In the genomic region with DNA sequence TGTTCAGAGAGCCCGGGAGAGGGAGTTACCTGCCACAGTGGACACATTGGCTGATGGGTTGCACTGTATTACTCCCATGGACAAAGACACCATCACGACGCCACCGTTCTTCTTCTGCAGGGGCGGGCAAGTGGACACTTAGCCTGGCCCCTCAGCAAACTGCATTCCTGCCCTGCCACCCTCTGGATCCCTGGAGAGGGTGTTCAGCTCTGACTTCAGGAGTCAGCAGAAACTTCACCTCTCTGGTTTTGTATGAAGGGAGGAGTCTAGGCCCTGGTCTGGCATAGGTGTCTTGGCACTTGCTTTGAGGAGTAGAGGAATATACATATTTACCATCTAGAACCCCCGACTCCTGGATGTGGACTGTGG, we compare ENCODE assay signal across 26 cellular contexts. TPM values are rescaled to one million over a fixed set of nuclear protein-coding genes. Genes with fewer than 3 reads are reported as not detected.
DNase-seq lines count a peak whose midpoint lies in the region; ATAC-seq, FAIRE-seq and TF ChIP-seq lines count a peak whose summit lies in the region.
"Had no signal": no experiment of that assay in that cellular context is flagged by ENCODE, and none has a peak within 500 bp of the region (broad histone marks: within the 10 kb centered on the region; RNA-seq: fewer than 3 reads in every experiment).

No MANE protein-coding gene starts in this region.

- H3K36me3 ChIP-seq in HepG2 (replicated peaks in 1 of 2; ENCODE audit: control insufficient read depth in 1 of 2, insufficient read depth in 2 of 2, low read length in 2 of 2) (no peaks in the 10 kb centered on the region), right lobe of liver (no peaks in the 10 kb centered on the region)
- H3K36me3 ChIP-seq: lower lobe of right lung had no signal

- peaks cover 55% of the 10 kb centered on the region for H3K4me1 ChIP-seq in HepG2 (ENCODE audit: insufficient read depth, low read length)
- peaks cover 0 to 7% (median 0%) of the 10 kb centered on the region in 4 donors for H3K4me1 ChIP-seq in right lobe of liver

- CTCF ChIA-PET in HepG2 (lab: Yijun Ruan, JAX; ENCODE audit: low intra/inter-chr PET ratio, low total read pairs) = interaction anchor here (1.1 kb wide), 1 partner anchor 50 kb away, joined by 3 read pairs; no protein-coding TSS in a partner anchor

- H3K27me3 Mint-ChIP-seq in endothelial cell (ENCODE audit: unreplicated experiment) = peaks cover 11% of the 10 kb centered on the region
- no peaks in the 10 kb centered on the region for H3K27me3 Mint-ChIP-seq in stimulated activated naive B cell treated with anti-CD40 and anti-IgM and Interleukin-4, amounts not matched to agents 10 μg/mL and 1 μg/mL and 100 μg/mL, for 72 hours

- H3K27ac Mint-ChIP-seq in endothelial cell (ENCODE audit: unreplicated experiment) = peak overlapping the region; percentile 67
- peak overlapping the region; percentile 7 for H3K27ac Mint-ChIP-seq in stimulated activated naive B cell treated with anti-CD40 and anti-IgM and Interleukin-4, amounts not matched to agents 10 μg/mL and 1 μg/mL and 100 μg/mL, for 72 hours
- H3K27ac Mint-ChIP-seq: GM23338 had no signal

- no peak for DNase-seq in HepG2 (ENCODE audit: low spot score)
- DNase-seq in right lobe of liver = no peak
- no peak for DNase-seq in endothelial cell (ENCODE audit: low spot score)
- DNase-seq in stimulated activated naive B cell treated with anti-CD40 and anti-IgM and Interleukin-4, amounts not matched to agents 10 μg/mL and 1 μg/mL and 100 μg/mL, for 72 hours = no peak
- DNase-seq in medulla oblongata (ENCODE audit: extremely low spot score) = no peak
- DNase-seq: DMS153; effector CD8-positive, alpha-beta T cell; foreskin melanocyte; lower lobe of right lung; NCI-H1092; NCI-H1930; NCI-H226; NCI-H82; SHP77 treated with DMSO at 0.1 percent for 48 hours; stimulated activated naive CD4-positive, alpha-beta T cell treated with Interleukin-2 at 50 U/mL for 16 hours had no signal

- H3K4me3 ChIP-seq in HepG2 (replicated peaks in 1 of 3; ENCODE audit: insufficient read depth in 1 of 3, low read depth in 2 of 3, low read length in 3 of 3) (no peak overlapping the region), right lobe of liver (no peak overlapping the region)
- H3K4me3 ChIP-seq: GM23338, lower lobe of right lung, smooth muscle cell had no signal

- no peak overlapping the region for H3K4me3 Mint-ChIP-seq in endothelial cell (ENCODE audit: unreplicated experiment)
- H3K4me3 Mint-ChIP-seq in stimulated activated naive B cell treated with anti-CD40 and anti-IgM and Interleukin-4, amounts not matched to agents 10 μg/mL and 1 μg/mL and 100 μg/mL, for 72 hours = no peak overlapping the region
- H3K4me3 Mint-ChIP-seq: GM23338 had no signal

- no peaks in the 10 kb centered on the region for H3K9me3 Mint-ChIP-seq in endothelial cell (ENCODE audit: unreplicated experiment)
- no peaks in the 10 kb centered on the region for H3K9me3 Mint-ChIP-seq in stimulated activated naive B cell treated with anti-CD40 and anti-IgM and Interleukin-4, amounts not matched to agents 10 μg/mL and 1 μg/mL and 100 μg/mL, for 72 hours

- TF ChIP-seq POLR2A in HepG2 (IDR thresholded peaks at IDR 0.05; ENCODE audit: insufficient read depth in 1 of 2, low read depth in 2 of 2, low read length in 2 of 2) = no peak
- no peak for TF ChIP-seq POLR2A in right lobe of liver (IDR thresholded peaks at IDR 0.05)

- in situ Hi-C loops in HepG2 (cut with HindIII; ENCODE audit: extremely low pct_ligation_motif_present, low pct_unique_long_range_greater_than_20kb) = loop anchor here (5.0 kb wide), 1 partner anchor 52 kb away; no protein-coding TSS in a partner anchor

- H3K79me2 ChIP-seq in HepG2 (ENCODE audit: insufficient read depth, low read length) = no peaks in the 10 kb centered on the region

- peaks cover 5% of the 10 kb centered on the region for H3K36me3 Mint-ChIP-seq in endothelial cell (ENCODE audit: low read depth, unreplicated experiment)
- no peaks in the 10 kb centered on the region for H3K36me3 Mint-ChIP-seq in stimulated activated naive B cell treated with anti-CD40 and anti-IgM and Interleukin-4, amounts not matched to agents 10 μg/mL and 1 μg/mL and 100 μg/mL, for 72 hours

- no peak overlapping the region for H3K9ac ChIP-seq in HepG2 (ENCODE audit: insufficient read depth, low read depth, low read length)

- no peak overlapping the region for H3K4me2 ChIP-seq in HepG2 (ENCODE audit: low read depth, low read length)
- H3K4me2 ChIP-seq: GM23338, smooth muscle cell had no signal

- TF ChIP-seq RAD21 in HepG2 (CRISPR knock-in tag; IDR thresholded peaks at IDR 0.05) = peak; percentile 57

- TF ChIP-seq CTCF in HepG2 (CRISPR knock-in tag; IDR thresholded peaks at IDR 0.05) = peak; percentile 72
- no peak for TF ChIP-seq CTCF in right lobe of liver (IDR thresholded peaks at IDR 0.05)
- TF ChIP-seq CTCF in endothelial cell (IDR thresholded peaks at IDR 0.05; ENCODE audit: unreplicated experiment) = no peak

- POLR2A ChIA-PET in HepG2 (lab: Yijun Ruan, JAX) = interaction anchor here (4.8 kb wide), 1 partner anchor 47 kb away, joined by 29 read pairs; a partner anchor contains a TSS

- H3K9me3 ChIP-seq in HepG2 (ENCODE audit: low read length) (no peaks in the 10 kb centered on the region), right lobe of liver (no peaks in the 10 kb centered on the region)
- H3K9me3 ChIP-seq: lower lobe of right lung had no signal

- BruUV-seq in HepG2 (replicated peaks; lab: Mats Ljungman, UMichigan) = no TSS peak

- no peak for FAIRE-seq in HepG2 (lab: Jason Lieb, UNC)
- FAIRE-seq: keratinocyte, TTC549 had no signal

- WGBS in HepG2 (ENCODE audit: low lambda C conversion rate) = 30% methylated on average over 1 of the region's 6 CpGs
- no CpG with 5 or more reads among the region's 6 CpGs for WGBS in right lobe of liver (ENCODE audit: insufficient coverage, low coverage, low lambda C conversion rate, missing lambda C conversion rate)

- ATAC-seq in HepG2 = no peak; the same call in 2 of the 3 replicates
- ATAC-seq in right lobe of liver = no peak
- ATAC-seq in stimulated activated naive B cell treated with anti-CD40 and anti-IgM and Interleukin-4, amounts not matched to agents 10 μg/mL and 1 μg/mL and 100 μg/mL, for 72 hours (replicated peaks) = no peak
- ATAC-seq in HG03175 (IDR thresholded peaks at IDR 0.05; ENCODE audit: unreplicated experiment) = no peak
- ATAC-seq: esophagus mucosa, GM23338, lower lobe of right lung had no signal

- intact Hi-C loops in HepG2 (cut with micrococcal nuclease; ENCODE audit: unreplicated experiment) (no loop called here), right lobe of liver (cut with DNase I) (no loop called here)

- TF ChIP-seq EP300 in HepG2 (IDR thresholded peaks at IDR 0.05; ENCODE audit: low read depth in 2 of 2, low read length in 2 of 2) (no peak), HepG2 (CRISPR knock-in tag; IDR thresholded peaks at IDR 0.05; ENCODE audit: borderline replicate concordance) (no peak)

- no peaks in the 10 kb centered on the region for H4K20me1 ChIP-seq in HepG2 (ENCODE audit: insufficient read depth, low read length)

- H3K4me1 Mint-ChIP-seq in endothelial cell (ENCODE audit: unreplicated experiment) = peaks cover 13% of the 10 kb centered on the region
- H3K4me1 Mint-ChIP-seq in stimulated activated naive B cell treated with anti-CD40 and anti-IgM and Interleukin-4, amounts not matched to agents 10 μg/mL and 1 μg/mL and 100 μg/mL, for 72 hours = peaks cover 47 to 75% of the 10 kb centered on the region in 2 donors
- H3K4me1 Mint-ChIP-seq: GM23338 had no signal

- no peak overlapping the region for H3K27ac ChIP-seq in HepG2 (ENCODE audit: extremely low read length, insufficient read depth, low read length)
- H3K27ac ChIP-seq in right lobe of liver = no peak overlapping the region
- H3K27ac ChIP-seq: C4-2B, lower lobe of right lung had no signal

- peaks cover 2 to 22% of the 10 kb centered on the region in 2 experiments for H3K27me3 ChIP-seq in HepG2 (ENCODE audit: control insufficient read depth in 1 of 2, insufficient read depth in 2 of 2, low read length in 2 of 2)
- no peaks in the 10 kb centered on the region for H3K27me3 ChIP-seq in right lobe of liver

- no peak overlapping the region for H2AFZ ChIP-seq in HepG2 (ENCODE audit: low read length)
- H2AFZ ChIP-seq: GM23338 had no signal

RNA-seq across cellular contexts. Expression of a gene that starts 9.3 kb away (rescaled TPM):
- total RNA-seq in HepG2 (2016; rRNA removed; fragmentation: Illumina TruSeq; extraction: Trizol) (not detected in 2 replicates), right lobe of liver (1 to 10 TPM in 5 of 6 experiments, under 1 TPM in 1; 0.93 to 2.3 (median 1.6) TPM), endothelial cell (ENCODE audit: unreplicated experiment) (1.0 TPM)
- not detected in 2 replicates for total RNA-seq in HepG2 (2016; cell fraction: cytosol; rRNA removed; fragmentation: Illumina TruSeq; extraction: Trizol; ENCODE audit: low read depth)
- total RNA-seq in HepG2 (2016; cell fraction: insoluble cytoplasmic fraction; rRNA removed; fragmentation: Illumina TruSeq; extraction: Trizol) = not detected in 2 replicates
- total RNA-seq in HepG2 (2016; cell fraction: membrane; rRNA removed; fragmentation: Illumina TruSeq; extraction: Trizol) = not detected in 2 replicates
- not detected in 2 replicates for total RNA-seq in HepG2 (2016; cell fraction: nucleus; rRNA removed; fragmentation: Illumina TruSeq; extraction: Trizol)
- 0.18 and 0.26 TPM in 2 replicates for polyA plus RNA-seq in HepG2 (2011; rRNA removed)
- polyA plus RNA-seq in HepG2 (2011; cell fraction: cytosol; rRNA removed) = 0.08 and 0.27 TPM in 2 replicates
- polyA plus RNA-seq in HepG2 (2011; cell fraction: nucleus; rRNA removed) = 0.38 and 0.45 TPM in 2 replicates
- 0.73 TPM in 1 of 2 replicates, not detected in the other for polyA plus RNA-seq in HepG2 (2012)
- not detected in 2 replicates for polyA plus RNA-seq in HepG2 (2016; cell fraction: cytosol; fragmentation: Illumina TruSeq; extraction: Trizol; ENCODE audit: low read depth)
- not detected in 2 replicates for polyA plus RNA-seq in HepG2 (2016; cell fraction: insoluble cytoplasmic fraction; fragmentation: Illumina TruSeq; extraction: Trizol; ENCODE audit: low read depth)
- not detected in 2 replicates for polyA plus RNA-seq in HepG2 (2016; cell fraction: membrane; fragmentation: Illumina TruSeq; extraction: Trizol; ENCODE audit: low read depth)
- polyA plus RNA-seq in HepG2 (2016; cell fraction: nucleus; fragmentation: Illumina TruSeq; extraction: Trizol; ENCODE audit: insufficient read depth, low read depth) = not detected in 2 replicates
- polyA minus RNA-seq in HepG2 (2011; rRNA and poly(A)+ RNA removed; ENCODE audit: low replicate concordance) = 0.21 and 0.80 TPM in 2 replicates
- 0.53 TPM in 1 of 2 replicates, not detected in the other for polyA minus RNA-seq in HepG2 (2011; cell fraction: cytosol; rRNA and poly(A)+ RNA removed)
- 0.26 TPM in 1 of 2 replicates, not detected in the other for polyA minus RNA-seq in HepG2 (2011; cell fraction: nucleus; rRNA and poly(A)+ RNA removed)
- total RNA-seq: GM23338, LHCN-M2, smooth muscle cell had no signal
- polyA plus RNA-seq: AG04450, GM23338, keratinocyte, smooth muscle cell had no signal

RNA-seq across cellular contexts. Expression of a gene that starts 9.7 kb away (rescaled TPM):
- total RNA-seq in HepG2 (2016; rRNA removed; fragmentation: Illumina TruSeq; extraction: Trizol) (not detected in 2 replicates), right lobe of liver (under 1 TPM in 1 of 6 experiments, not detected in 5; 0.10 TPM), endothelial cell (ENCODE audit: unreplicated experiment) (not detected)
- total RNA-seq in HepG2 (2016; cell fraction: cytosol; rRNA removed; fragmentation: Illumina TruSeq; extraction: Trizol; ENCODE audit: low read depth) = not detected in 2 replicates
- not detected in 2 replicates for total RNA-seq in HepG2 (2016; cell fraction: insoluble cytoplasmic fraction; rRNA removed; fragmentation: Illumina TruSeq; extraction: Trizol)
- not detected in 2 replicates for total RNA-seq in HepG2 (2016; cell fraction: membrane; rRNA removed; fragmentation: Illumina TruSeq; extraction: Trizol)
- total RNA-seq in HepG2 (2016; cell fraction: nucleus; rRNA removed; fragmentation: Illumina TruSeq; extraction: Trizol) = not detected in 2 replicates
- polyA plus RNA-seq in HepG2 (2011; rRNA removed) = not detected in 2 replicates
- polyA plus RNA-seq in HepG2 (2011; cell fraction: cytosol; rRNA removed) = not detected in 2 replicates
- not detected in 2 replicates for polyA plus RNA-seq in HepG2 (2011; cell fraction: nucleus; rRNA removed)
- polyA plus RNA-seq in HepG2 (2012) = not detected in 2 replicates
- not detected in 2 replicates for polyA plus RNA-seq in HepG2 (2016; cell fraction: cytosol; fragmentation: Illumina TruSeq; extraction: Trizol; ENCODE audit: low read depth)
- not detected in 2 replicates for polyA plus RNA-seq in HepG2 (2016; cell fraction: insoluble cytoplasmic fraction; fragmentation: Illumina TruSeq; extraction: Trizol; ENCODE audit: low read depth)
- not detected in 2 replicates for polyA plus RNA-seq in HepG2 (2016; cell fraction: membrane; fragmentation: Illumina TruSeq; extraction: Trizol; ENCODE audit: low read depth)
- polyA plus RNA-seq in HepG2 (2016; cell fraction: nucleus; fragmentation: Illumina TruSeq; extraction: Trizol; ENCODE audit: insufficient read depth, low read depth) = not detected in 2 replicates
- polyA minus RNA-seq in HepG2 (2011; rRNA and poly(A)+ RNA removed; ENCODE audit: low replicate concordance) = not detected in 2 replicates
- not detected in 2 replicates for polyA minus RNA-seq in HepG2 (2011; cell fraction: cytosol; rRNA and poly(A)+ RNA removed)
- not detected in 2 replicates for polyA minus RNA-seq in HepG2 (2011; cell fraction: nucleus; rRNA and poly(A)+ RNA removed)
- total RNA-seq: G401, LHCN-M2, smooth muscle cell had no signal
- polyA plus RNA-seq: AG04450, keratinocyte, smooth muscle cell had no signal

RNA-seq across cellular contexts. Expression of a gene that starts 21.6 kb away (rescaled TPM):
- total RNA-seq in HepG2 (2016; rRNA removed; fragmentation: Illumina TruSeq; extraction: Trizol) (23.1 and 65.1 TPM in 2 replicates), right lobe of liver (10 to 100 TPM; 17.2 to 40.0 (median 21.9) TPM), endothelial cell (ENCODE audit: unreplicated experiment) (44.2 TPM)
- total RNA-seq in HepG2 (2016; cell fraction: cytosol; rRNA removed; fragmentation: Illumina TruSeq; extraction: Trizol; ENCODE audit: low read depth) = 26.9 and 34.0 TPM in 2 replicates
- 17.0 and 65.2 TPM in 2 replicates for total RNA-seq in HepG2 (2016; cell fraction: insoluble cytoplasmic fraction; rRNA removed; fragmentation: Illumina TruSeq; extraction: Trizol)
- total RNA-seq in HepG2 (2016; cell fraction: membrane; rRNA removed; fragmentation: Illumina TruSeq; extraction: Trizol) = 31.5 and 34.1 TPM in 2 replicates
- total RNA-seq in HepG2 (2016; cell fraction: nucleus; rRNA removed; fragmentation: Illumina TruSeq; extraction: Trizol) = 87.0 and 109 TPM in 2 replicates
- polyA plus RNA-seq in HepG2 (2011; rRNA removed) = 84.3 and 134 TPM in 2 replicates
- polyA plus RNA-seq in HepG2 (2011; cell fraction: cytosol; rRNA removed) = 42.1 and 54.3 TPM in 2 replicates
- 687 and 790 TPM in 2 replicates for polyA plus RNA-seq in HepG2 (2011; cell fraction: nucleus; rRNA removed)
- polyA plus RNA-seq in HepG2 (2012) = 66.6 and 79.4 TPM in 2 replicates
- 9.6 and 12.5 TPM in 2 replicates for polyA plus RNA-seq in HepG2 (2016; cell fraction: cytosol; fragmentation: Illumina TruSeq; extraction: Trizol; ENCODE audit: low read depth)
- 12.0 and 18.1 TPM in 2 replicates for polyA plus RNA-seq in HepG2 (2016; cell fraction: insoluble cytoplasmic fraction; fragmentation: Illumina TruSeq; extraction: Trizol; ENCODE audit: low read depth)
- 17.2 and 19.1 TPM in 2 replicates for polyA plus RNA-seq in HepG2 (2016; cell fraction: membrane; fragmentation: Illumina TruSeq; extraction: Trizol; ENCODE audit: low read depth)
- polyA plus RNA-seq in HepG2 (2016; cell fraction: nucleus; fragmentation: Illumina TruSeq; extraction: Trizol; ENCODE audit: insufficient read depth, low read depth) = 253 and 270 TPM in 2 replicates
- polyA minus RNA-seq in HepG2 (2011; rRNA and poly(A)+ RNA removed; ENCODE audit: low replicate concordance) = 74.6 and 238 TPM in 2 replicates
- polyA minus RNA-seq in HepG2 (2011; cell fraction: cytosol; rRNA and poly(A)+ RNA removed) = 48.3 and 54.6 TPM in 2 replicates
- polyA minus RNA-seq in HepG2 (2011; cell fraction: nucleus; rRNA and poly(A)+ RNA removed) = 152 and 193 TPM in 2 replicates

RNA-seq across cellular contexts. Expression of a gene that starts 25.7 kb away (rescaled TPM):
- total RNA-seq in HepG2 (2016; rRNA removed; fragmentation: Illumina TruSeq; extraction: Trizol) (not detected in 2 replicates), right lobe of liver (not detected), endothelial cell (ENCODE audit: unreplicated experiment) (not detected)
- total RNA-seq in HepG2 (2016; cell fraction: cytosol; rRNA removed; fragmentation: Illumina TruSeq; extraction: Trizol; ENCODE audit: low read depth) = not detected in 2 replicates
- not detected in 2 replicates for total RNA-seq in HepG2 (2016; cell fraction: insoluble cytoplasmic fraction; rRNA removed; fragmentation: Illumina TruSeq; extraction: Trizol)
- not detected in 2 replicates for total RNA-seq in HepG2 (2016; cell fraction: membrane; rRNA removed; fragmentation: Illumina TruSeq; extraction: Trizol)
- not detected in 2 replicates for total RNA-seq in HepG2 (2016; cell fraction: nucleus; rRNA removed; fragmentation: Illumina TruSeq; extraction: Trizol)
- polyA plus RNA-seq in HepG2 (2011; rRNA removed) = not detected in 2 replicates
- polyA plus RNA-seq in HepG2 (2011; cell fraction: cytosol; rRNA removed) = not detected in 2 replicates
- not detected in 2 replicates for polyA plus RNA-seq in HepG2 (2011; cell fraction: nucleus; rRNA removed)
- polyA plus RNA-seq in HepG2 (2012) = not detected in 2 replicates
- not detected in 2 replicates for polyA plus RNA-seq in HepG2 (2016; cell fraction: cytosol; fragmentation: Illumina TruSeq; extraction: Trizol; ENCODE audit: low read depth)
- polyA plus RNA-seq in HepG2 (2016; cell fraction: insoluble cytoplasmic fraction; fragmentation: Illumina TruSeq; extraction: Trizol; ENCODE audit: low read depth) = not detected in 2 replicates
- not detected in 2 replicates for polyA plus RNA-seq in HepG2 (2016; cell fraction: membrane; fragmentation: Illumina TruSeq; extraction: Trizol; ENCODE audit: low read depth)
- not detected in 2 replicates for polyA plus RNA-seq in HepG2 (2016; cell fraction: nucleus; fragmentation: Illumina TruSeq; extraction: Trizol; ENCODE audit: insufficient read depth, low read depth)
- polyA minus RNA-seq in HepG2 (2011; rRNA and poly(A)+ RNA removed; ENCODE audit: low replicate concordance) = not detected in 2 replicates
- not detected in 2 replicates for polyA minus RNA-seq in HepG2 (2011; cell fraction: cytosol; rRNA and poly(A)+ RNA removed)
- not detected in 2 replicates for polyA minus RNA-seq in HepG2 (2011; cell fraction: nucleus; rRNA and poly(A)+ RNA removed)
- total RNA-seq: esophagus mucosa, G401, GM23338, LHCN-M2, lower lobe of right lung, smooth muscle cell had no signal
- polyA plus RNA-seq: adipose tissue, AG04450, GM23338, smooth muscle cell had no signal

RNA-seq across cellular contexts. Expression of a gene that starts 33.0 kb away (rescaled TPM):
- 16.4 and 18.4 TPM in 2 replicates for total RNA-seq in HepG2 (2016; rRNA removed; fragmentation: Illumina TruSeq; extraction: Trizol)
- total RNA-seq in HepG2 (2016; cell fraction: cytosol; rRNA removed; fragmentation: Illumina TruSeq; extraction: Trizol; ENCODE audit: low read depth) = 2.8 and 3.0 TPM in 2 replicates
- 16.5 and 18.2 TPM in 2 replicates for total RNA-seq in HepG2 (2016; cell fraction: insoluble cytoplasmic fraction; rRNA removed; fragmentation: Illumina TruSeq; extraction: Trizol)
- total RNA-seq in HepG2 (2016; cell fraction: membrane; rRNA removed; fragmentation: Illumina TruSeq; extraction: Trizol) = 5.7 and 7.5 TPM in 2 replicates
- 11.7 and 13.6 TPM in 2 replicates for total RNA-seq in HepG2 (2016; cell fraction: nucleus; rRNA removed; fragmentation: Illumina TruSeq; extraction: Trizol)
- polyA plus RNA-seq in HepG2 (2011; rRNA removed) = 13.6 and 14.1 TPM in 2 replicates
- 12.4 and 15.6 TPM in 2 replicates for polyA plus RNA-seq in HepG2 (2011; cell fraction: cytosol; rRNA removed)
- polyA plus RNA-seq in HepG2 (2011; cell fraction: nucleus; rRNA removed) = 8.7 and 9.9 TPM in 2 replicates
- polyA plus RNA-seq in HepG2 (2012) = 6.3 and 6.8 TPM in 2 replicates
- 1.2 and 1.6 TPM in 2 replicates for polyA plus RNA-seq in HepG2 (2016; cell fraction: cytosol; fragmentation: Illumina TruSeq; extraction: Trizol; ENCODE audit: low read depth)
- 14.5 and 16.0 TPM in 2 replicates for polyA plus RNA-seq in HepG2 (2016; cell fraction: insoluble cytoplasmic fraction; fragmentation: Illumina TruSeq; extraction: Trizol; ENCODE audit: low read depth)
- polyA plus RNA-seq in HepG2 (2016; cell fraction: membrane; fragmentation: Illumina TruSeq; extraction: Trizol; ENCODE audit: low read depth) = 2.6 and 3.1 TPM in 2 replicates
- polyA plus RNA-seq in HepG2 (2016; cell fraction: nucleus; fragmentation: Illumina TruSeq; extraction: Trizol; ENCODE audit: insufficient read depth, low read depth) = 13.9 and 15.5 TPM in 2 replicates
- 19.4 and 28.5 TPM in 2 replicates for polyA minus RNA-seq in HepG2 (2011; rRNA and poly(A)+ RNA removed; ENCODE audit: low replicate concordance)
- polyA minus RNA-seq in HepG2 (2011; cell fraction: cytosol; rRNA and poly(A)+ RNA removed) = 7.2 and 10.0 TPM in 2 replicates
- polyA minus RNA-seq in HepG2 (2011; cell fraction: nucleus; rRNA and poly(A)+ RNA removed) = 18.2 and 19.9 TPM in 2 replicates
- 1 to 10 TPM; 5.4 to 10.0 (median 6.3) TPM for total RNA-seq in right lobe of liver
- total RNA-seq in endothelial cell (ENCODE audit: unreplicated experiment) = 10.3 TPM
